20 cellular contexts compared by ENCODE assay signal in genomic region chr3:123367467-123368154, GRCh38.
DNase-seq lines count a peak whose midpoint lies in the region; ATAC-seq and TF ChIP-seq lines count a peak whose summit lies in the region.
"Had no signal": no experiment of that assay in that cellular context is flagged by ENCODE, and none has a peak within 500 bp of the region (broad histone marks: within the 10 kb centered on the region; RNA-seq: fewer than 3 reads in every experiment).

No MANE protein-coding gene starts in this region.

- peaks cover 6% of the 10 kb centered on the region for H3K9me3 ChIP-seq in left ventricle myocardium inferior (replicated peaks)
- no peaks in the 10 kb centered on the region for H3K9me3 ChIP-seq in right cardiac atrium (ENCODE audit: control insufficient read depth, low read length)
- no peaks in the 10 kb centered on the region for H3K9me3 ChIP-seq in gastroesophageal sphincter
- H3K9me3 ChIP-seq: HAP-1, Peyer's patch had no signal

- TF ChIP-seq POLR2A in gastroesophageal sphincter (IDR thresholded peaks at IDR 0.05), result no peak

- H3K27me3 ChIP-seq in left ventricle myocardium inferior (ENCODE audit: low read depth) (no peaks in the 10 kb centered on the region), right cardiac atrium (ENCODE audit: control insufficient read depth, insufficient read depth) (no peaks in the 10 kb centered on the region), gastroesophageal sphincter (no peaks in the 10 kb centered on the region)
- H3K27me3 ChIP-seq: Peyer's patch had no signal

- no peaks in the 10 kb centered on the region for H3K36me3 ChIP-seq in left ventricle myocardium inferior
- H3K36me3 ChIP-seq in gastroesophageal sphincter, result no peaks in the 10 kb centered on the region
- H3K36me3 ChIP-seq: HAP-1, Peyer's patch had no signal

- H3K4me1 ChIP-seq in left ventricle myocardium inferior, result peaks cover 78% of the 10 kb centered on the region
- H3K4me1 ChIP-seq in right cardiac atrium (ENCODE audit: control insufficient read depth, insufficient read depth, low read length), result peaks cover 17% of the 10 kb centered on the region
- H3K4me1 ChIP-seq in gastroesophageal sphincter, result peaks cover 18 to 88% (median 29%) of the 10 kb centered on the region in 3 donors
- H3K4me1 ChIP-seq: HAP-1 had no signal

- no peak for DNase-seq in left ventricle myocardium inferior
- DNase-seq in right cardiac atrium, result no peak
- peak; percentile 85 for DNase-seq in putamen (ENCODE audit: low spot score)
- no peak for DNase-seq in pons (ENCODE audit: low spot score)
- DNase-seq: COR-L47; DMS 273 treated with DMSO at 0.1 percent for 48 hours; DND-41; GM23248; NCI-H1105; NCI-H2081; NCI-H2171 treated with DMSO at 0.1 percent for 48 hours; NCI-H446 treated with DMSO at 0.1 percent for 48 hours; NK-92 treated with Interleukin-12 subunit alpha and Interleukin-12 subunit beta, amount 100 ng/mL, for 24 hours; Right ventricle myocardium superior had no signal

- 64% methylated on average over 9 of the region's 9 CpGs for WGBS in right cardiac atrium
- 14 to 35% methylated on average over 1 to 5 of the region's 9 CpGs for WGBS in gastroesophageal sphincter (ENCODE audit: low coverage in 1 of 2), 2 donors

- intact Hi-C loops in left ventricle myocardium inferior (cut with micrococcal nuclease) (no loop called here), right cardiac atrium (cut with DNase I) (no loop called here)

- TF ChIP-seq CTCF in left ventricle myocardium inferior (IDR thresholded peaks at IDR 0.05; ENCODE audit: borderline replicate concordance) (no peak), gastroesophageal sphincter (IDR thresholded peaks at IDR 0.05) (no peak)

- H3K4me3 ChIP-seq in left ventricle myocardium inferior (no peak overlapping the region), right cardiac atrium (ENCODE audit: low read length) (no peak overlapping the region), gastroesophageal sphincter (no peak overlapping the region)
- H3K4me3 ChIP-seq: GM23248, HAP-1, K562, Peyer's patch had no signal

- peak overlapping the region; percentile 89 for H3K27ac ChIP-seq in left ventricle myocardium inferior (replicated peaks)
- H3K27ac ChIP-seq in right cardiac atrium (ENCODE audit: low read length), result no peak overlapping the region
- peak overlapping the region in 3 of 4 donors; percentile 56 to 92 (median 67) for H3K27ac ChIP-seq in gastroesophageal sphincter
- H3K27ac ChIP-seq: GM23248, Peyer's patch had no signal

- no peak for TF ChIP-seq EP300 in gastroesophageal sphincter (IDR thresholded peaks at IDR 0.05)

- no peak for ATAC-seq in right cardiac atrium
- no peak for ATAC-seq in gastroesophageal sphincter
- ATAC-seq in HG02610 (IDR thresholded peaks at IDR 0.05; ENCODE audit: unreplicated experiment), result no peak
- ATAC-seq in GM21423 (IDR thresholded peaks at IDR 0.05; ENCODE audit: unreplicated experiment), result no peak
- ATAC-seq: K562 had no signal
